36 cellular contexts compared by ENCODE assay signal in genomic region chr14:79193689-79194477, GRCh38.
"Had no signal": no experiment of that assay in that cellular context is flagged by ENCODE, and none has a peak within 500 bp of the region (broad histone marks: within the 10 kb centered on the region; RNA-seq: fewer than 3 reads in every experiment).

No MANE protein-coding gene starts in this region.

- H3K27ac ChIP-seq: adrenal gland, body of pancreas, breast epithelium, cardiac muscle cell, esophagus muscularis mucosa, gastroesophageal sphincter, heart right ventricle, hepatocyte had no signal

- H3K27ac Mint-ChIP-seq: activated CD4-positive, alpha-beta memory T cell treated with anti-CD3 and anti-CD28 coated beads for 36 hours; activated CD4-positive, alpha-beta T cell treated with anti-CD3 and anti-CD28 coated beads for 36 hours; activated CD4-positive, alpha-beta T cell treated with anti-CD3 and anti-CD28 coated beads, Interleukin-2, amount 10 ng/mL, durations not matched to agents 24 days and 14 days; activated CD8-positive, alpha-beta memory T cell treated with anti-CD3 and anti-CD28 coated beads, Interleukin-2, amount 10 ng/mL, durations not matched to agents 7 days and 5 days; activated CD8-positive, alpha-beta T cell treated with anti-CD3 and anti-CD28 coated beads, Interleukin-2, amount 10 ng/mL, durations not matched to agents 7 days and 5 days; activated naive CD4-positive, alpha-beta T cell treated with anti-CD3 and anti-CD28 coated beads for 36 hours; activated naive CD4-positive, alpha-beta T cell treated with anti-CD3 and anti-CD28 coated beads, Interleukin-2, amount 50 U/mL, for 24 hours; activated naive CD8-positive, alpha-beta T cell treated with anti-CD3 and anti-CD28 coated beads for 36 hours; activated naive CD8-positive, alpha-beta T cell treated with anti-CD3 and anti-CD28 coated beads, Interleukin-2, amount 50 U/mL, for 24 hours; activated T-helper 1 cell treated with anti-CD3 and anti-CD28 coated beads, Interleukin-12 subunit alpha, Interleukin-12 subunit beta, Interleukin-2, Interleukin-4 antibody, amounts not matched to agents 30 ng/mL and 10 ng/mL and 1 ng/mL, durations not matched to agents 14 hours and 24 hours and 36 hours; activated T-helper 2 cell treated with anti-CD3 and anti-CD28 coated beads, Interferon-gamma antibody, Interleukin-2, Interleukin-4, amounts not matched to agents 10 μg/mL and 5 μg/mL and 100 μg/mL, durations not matched to agents 14 hours and 24 hours and 36 hours; effector memory CD8-positive, alpha-beta T cell had no signal

- H3K4me1 Mint-ChIP-seq: activated CD4-positive, alpha-beta T cell treated with anti-CD3 and anti-CD28 coated beads for 36 hours; activated CD4-positive, alpha-beta T cell treated with anti-CD3 and anti-CD28 coated beads, Interleukin-2, amount 10 ng/mL, durations not matched to agents 24 days and 14 days; activated CD8-positive, alpha-beta memory T cell treated with anti-CD3 and anti-CD28 coated beads, Interleukin-2, amount 10 ng/mL, durations not matched to agents 7 days and 5 days; activated naive CD4-positive, alpha-beta T cell treated with anti-CD3 and anti-CD28 coated beads, Interleukin-2, amount 50 U/mL, for 24 hours; activated naive CD8-positive, alpha-beta T cell treated with anti-CD3 and anti-CD28 coated beads for 36 hours; activated naive CD8-positive, alpha-beta T cell treated with anti-CD3 and anti-CD28 coated beads, Interleukin-2, amount 50 U/mL, for 24 hours had no signal

- H3K4me1 ChIP-seq: adrenal gland, body of pancreas, breast epithelium, heart right ventricle had no signal

- DNase-seq: activated CD4-positive, alpha-beta memory T cell treated with anti-CD3 and anti-CD28 coated beads for 36 hours; activated CD4-positive, alpha-beta T cell treated with anti-CD3 and anti-CD28 coated beads for 36 hours; activated CD4-positive, alpha-beta T cell treated with anti-CD3 and anti-CD28 coated beads, Interleukin-2, amount 10 ng/mL, durations not matched to agents 24 days and 14 days; activated CD4-positive, CD25-positive, alpha-beta regulatory T cell; activated CD4-positive, CD25-positive, alpha-beta regulatory T cell treated with anti-CD3 and anti-CD28 coated beads, Interleukin-2, amount 50 U/mL, for 72 hours; activated CD8-positive, alpha-beta memory T cell treated with anti-CD3 and anti-CD28 coated beads, Interleukin-2, amount 10 ng/mL, durations not matched to agents 7 days and 5 days; activated CD8-positive, alpha-beta memory T cell treated with anti-CD3 and anti-CD28 coated beads, Interleukin-2, amount 50 U/mL, for 4 hours; activated CD8-positive, alpha-beta T cell treated with anti-CD3 and anti-CD28 coated beads, Interleukin-2, amount 10 ng/mL, durations not matched to agents 7 days and 5 days; activated effector memory CD4-positive, alpha-beta T cell treated with anti-CD3 and anti-CD28 coated beads, Interleukin-2, amount 50 U/mL, for 16 hours; activated naive CD4-positive, alpha-beta T cell treated with anti-CD3 and anti-CD28 coated beads for 36 hours; activated naive CD8-positive, alpha-beta T cell treated with anti-CD3 and anti-CD28 coated beads for 36 hours; activated naive CD8-positive, alpha-beta T cell treated with anti-CD3 and anti-CD28 coated beads, Interleukin-2, amount 50 U/mL, for 24 hours; activated T-cell treated with anti-CD3 and anti-CD28 coated beads, Interleukin-2, amount 50 U/mL, for 1 hour; activated T-cell treated with anti-CD3 and anti-CD28 coated beads, Interleukin-2, amount 50 U/mL, for 48 hours; adrenal gland; amygdala; aorta; body of pancreas; central memory CD4-positive, alpha-beta T cell; cerebellar nuclear complex; cortex of kidney; dermis blood vessel endothelial cell; effector CD4-positive, alpha-beta T cell; effector memory CD8-positive, alpha-beta T cell; erythroblast; foreskin melanocyte; heart right ventricle; T-helper 2 cell had no signal

- H3K4me3 Mint-ChIP-seq: activated CD4-positive, alpha-beta memory T cell treated with anti-CD3 and anti-CD28 coated beads for 36 hours; activated CD4-positive, alpha-beta T cell treated with anti-CD3 and anti-CD28 coated beads for 36 hours; activated CD4-positive, alpha-beta T cell treated with anti-CD3 and anti-CD28 coated beads, Interleukin-2, amount 10 ng/mL, durations not matched to agents 24 days and 14 days; activated CD8-positive, alpha-beta memory T cell treated with anti-CD3 and anti-CD28 coated beads, Interleukin-2, amount 10 ng/mL, durations not matched to agents 7 days and 5 days; activated CD8-positive, alpha-beta T cell treated with anti-CD3 and anti-CD28 coated beads, Interleukin-2, amount 10 ng/mL, durations not matched to agents 7 days and 5 days; activated naive CD4-positive, alpha-beta T cell treated with anti-CD3 and anti-CD28 coated beads for 36 hours; activated naive CD4-positive, alpha-beta T cell treated with anti-CD3 and anti-CD28 coated beads, Interleukin-2, amount 50 U/mL, for 24 hours; activated naive CD8-positive, alpha-beta T cell treated with anti-CD3 and anti-CD28 coated beads for 36 hours; activated naive CD8-positive, alpha-beta T cell treated with anti-CD3 and anti-CD28 coated beads, Interleukin-2, amount 50 U/mL, for 24 hours; activated T-helper 1 cell treated with anti-CD3 and anti-CD28 coated beads, Interleukin-12 subunit alpha, Interleukin-12 subunit beta, Interleukin-2, Interleukin-4 antibody, amounts not matched to agents 30 ng/mL and 10 ng/mL and 1 ng/mL, durations not matched to agents 14 hours and 24 hours and 36 hours; effector memory CD8-positive, alpha-beta T cell had no signal

- H3K9me3 ChIP-seq: adrenal gland, body of pancreas, breast epithelium, esophagus muscularis mucosa, gastroesophageal sphincter, heart right ventricle had no signal

- H3K36me3 Mint-ChIP-seq: activated CD4-positive, alpha-beta memory T cell treated with anti-CD3 and anti-CD28 coated beads for 36 hours; activated CD8-positive, alpha-beta memory T cell treated with anti-CD3 and anti-CD28 coated beads, Interleukin-2, amount 10 ng/mL, durations not matched to agents 7 days and 5 days; activated naive CD4-positive, alpha-beta T cell treated with anti-CD3 and anti-CD28 coated beads, Interleukin-2, amount 50 U/mL, for 24 hours; activated naive CD8-positive, alpha-beta T cell treated with anti-CD3 and anti-CD28 coated beads for 36 hours had no signal

- H3K27me3 ChIP-seq: adrenal gland, body of pancreas, breast epithelium, cardiac muscle cell, esophagus muscularis mucosa, gastroesophageal sphincter, heart right ventricle had no signal

- H3K4me2 ChIP-seq: hepatocyte had no signal

- H3K4me3 ChIP-seq: adrenal gland, body of pancreas, breast epithelium, cardiac muscle cell, esophagus muscularis mucosa, gastroesophageal sphincter, heart right ventricle, hepatocyte had no signal

- H2AFZ ChIP-seq: hepatocyte had no signal

- H3K79me2 ChIP-seq: hepatocyte had no signal

- H3K27me3 Mint-ChIP-seq: activated CD4-positive, alpha-beta memory T cell treated with anti-CD3 and anti-CD28 coated beads for 36 hours; activated CD4-positive, alpha-beta T cell treated with anti-CD3 and anti-CD28 coated beads for 36 hours; activated CD4-positive, alpha-beta T cell treated with anti-CD3 and anti-CD28 coated beads, Interleukin-2, amount 10 ng/mL, durations not matched to agents 24 days and 14 days; activated CD8-positive, alpha-beta memory T cell treated with anti-CD3 and anti-CD28 coated beads, Interleukin-2, amount 10 ng/mL, durations not matched to agents 7 days and 5 days; activated naive CD4-positive, alpha-beta T cell treated with anti-CD3 and anti-CD28 coated beads, Interleukin-2, amount 50 U/mL, for 24 hours; activated naive CD8-positive, alpha-beta T cell treated with anti-CD3 and anti-CD28 coated beads for 36 hours; activated naive CD8-positive, alpha-beta T cell treated with anti-CD3 and anti-CD28 coated beads, Interleukin-2, amount 50 U/mL, for 24 hours; effector memory CD8-positive, alpha-beta T cell had no signal

- H3K9me3 Mint-ChIP-seq: activated naive CD4-positive, alpha-beta T cell treated with anti-CD3 and anti-CD28 coated beads for 36 hours; activated naive CD8-positive, alpha-beta T cell treated with anti-CD3 and anti-CD28 coated beads for 36 hours; activated naive CD8-positive, alpha-beta T cell treated with anti-CD3 and anti-CD28 coated beads, Interleukin-2, amount 50 U/mL, for 24 hours; activated T-helper 1 cell treated with anti-CD3 and anti-CD28 coated beads, Interleukin-12 subunit alpha, Interleukin-12 subunit beta, Interleukin-2, Interleukin-4 antibody, amounts not matched to agents 30 ng/mL and 10 ng/mL and 1 ng/mL, durations not matched to agents 14 hours and 24 hours and 36 hours had no signal

- H3K36me3 ChIP-seq: adrenal gland, breast epithelium, cardiac muscle cell, esophagus muscularis mucosa, gastroesophageal sphincter, heart right ventricle had no signal
